ENCODE assay signal across 10 cellular contexts in genomic region chr16:50315346-50315997, GRCh38. TPM values are rescaled to one million over a fixed set of nuclear protein-coding genes. Genes with fewer than 3 reads are reported as not detected.
DNase-seq lines count a peak whose midpoint lies in the region; ATAC-seq, FAIRE-seq and TF ChIP-seq lines count a peak whose summit lies in the region.
"Had no signal": no experiment of that assay in that cellular context is flagged by ENCODE, and none has a peak within 500 bp of the region (broad histone marks: within the 10 kb centered on the region; RNA-seq: fewer than 3 reads in every experiment).

No MANE protein-coding gene starts in this region.

- H3K36me3 Mint-ChIP-seq in CD8-positive, alpha-beta memory T cell: peaks cover 4 to 88% (median 29%) of the 10 kb centered on the region in 3 donors
- H3K36me3 Mint-ChIP-seq in T-cell: peaks cover 57% of the 10 kb centered on the region

- FAIRE-seq in RCC 7860 (lab: Jason Lieb, UNC): no peak

- intact Hi-C loops in dorsolateral prefrontal cortex (cut with DNase I): no loop called here
- intact Hi-C loops in posterior cingulate gyrus (cut with DNase I): no loop called here
- intact Hi-C loops in upper lobe of right lung (cut with DNase I): no loop called here

- no peaks in the 10 kb centered on the region for H3K27me3 ChIP-seq in CD8-positive, alpha-beta memory T cell (ENCODE audit: insufficient read depth, low read length, poor library complexity, severe bottlenecking)
- H3K27me3 ChIP-seq in dorsolateral prefrontal cortex: no peaks in the 10 kb centered on the region
- no peaks in the 10 kb centered on the region for H3K27me3 ChIP-seq in upper lobe of right lung

- H3K4me3 Mint-ChIP-seq in CD8-positive, alpha-beta memory T cell: no peak overlapping the region
- no peak overlapping the region for H3K4me3 Mint-ChIP-seq in T-cell

- H3K4me1 Mint-ChIP-seq in CD8-positive, alpha-beta memory T cell: peaks cover 16 to 35% (median 24%) of the 10 kb centered on the region in 3 donors
- peaks cover 14 to 45% (median 35%) of the 10 kb centered on the region in 3 donors for H3K4me1 Mint-ChIP-seq in T-cell

- no peak overlapping the region for H3K27ac ChIP-seq in CD8-positive, alpha-beta memory T cell (ENCODE audit: low read depth, low read length)
- H3K27ac ChIP-seq in dorsolateral prefrontal cortex: peak overlapping the region in 44 of 59 donors; percentile 8 to 82 (median 60)
- H3K27ac ChIP-seq in upper lobe of right lung: no peak overlapping the region

- no peak for DNase-seq in CD8-positive, alpha-beta memory T cell
- DNase-seq in T-cell (peak in 4 of 34 experiments; percentile 2 to 22 (median 8)), dorsolateral prefrontal cortex (peak in 5 of 10 donors; percentile 15 to 39 (median 32)), posterior cingulate gyrus (peak in 6 of 10 donors; percentile 7 to 67 (median 38)), RCC 7860 (ENCODE audit: low spot score) (no peak), hypothalamus (lab: John Stamatoyannopoulos, UW) (no peak), upper lobe of right lung (no peak)
- DNase-seq: amniotic stem cell, DMS 273 treated with DMSO at 0.1 percent for 48 hours, NCI-H2029 treated with DMSO at 0.1 percent for 48 hours had no signal

- peak overlapping the region in 6 of 8 donors; percentile 46 to 91 (median 67) for H3K27ac Mint-ChIP-seq in CD8-positive, alpha-beta memory T cell
- H3K27ac Mint-ChIP-seq in T-cell: peak overlapping the region; percentile 84 to 86

- H3K4me1 ChIP-seq in CD8-positive, alpha-beta memory T cell (ENCODE audit: insufficient read depth, low read length): peaks cover 14% of the 10 kb centered on the region
- H3K4me1 ChIP-seq in upper lobe of right lung: peaks cover 3% of the 10 kb centered on the region

- no peak overlapping the region for H3K4me3 ChIP-seq in CD8-positive, alpha-beta memory T cell (ENCODE audit: low read length)
- H3K4me3 ChIP-seq in dorsolateral prefrontal cortex (no peak overlapping the region), upper lobe of right lung (no peak overlapping the region)

- H3K9me3 Mint-ChIP-seq in CD8-positive, alpha-beta memory T cell: no peaks in the 10 kb centered on the region
- H3K9me3 Mint-ChIP-seq in T-cell: no peaks in the 10 kb centered on the region

- H3K9me3 ChIP-seq in CD8-positive, alpha-beta memory T cell (ENCODE audit: low read length): no peaks in the 10 kb centered on the region
- no peaks in the 10 kb centered on the region for H3K9me3 ChIP-seq in upper lobe of right lung

- no peak for ATAC-seq in T-cell (replicated peaks in 1 of 4)
- ATAC-seq in upper lobe of right lung: no peak

- CTCF ChIA-PET in CD8-positive, alpha-beta memory T cell (lab: Charles Lee): interaction anchor here (1.2 to 3.8 kb wide), 3 partner anchors 11 to 41 kb away, joined by 4 to 18 read pairs (median 15); no protein-coding TSS in a partner anchor
- CTCF ChIA-PET in T-cell (lab: Charles Lee): interaction anchor here in 1 of 2 donors (1.0 to 2.0 kb wide), 5 partner anchors 12 to 350 kb away, joined by 3 to 4 read pairs (median 3); no protein-coding TSS in a partner anchor

- H3K36me3 ChIP-seq in CD8-positive, alpha-beta memory T cell (ENCODE audit: insufficient read depth, low read length): peaks cover 73% of the 10 kb centered on the region
- H3K36me3 ChIP-seq in upper lobe of right lung: peaks cover 90% of the 10 kb centered on the region

- TF ChIP-seq CTCF in dorsolateral prefrontal cortex (IDR thresholded peaks at IDR 0.05 in 54 of 56, conservative IDR thresholded peaks at IDR 0.05 in 2 of 56; ENCODE audit: low read depth in 1 of 56, partially characterized antibody in 56 of 56) (no peak), upper lobe of right lung (IDR thresholded peaks at IDR 0.05) (no peak)

- no peaks in the 10 kb centered on the region for H3K27me3 Mint-ChIP-seq in CD8-positive, alpha-beta memory T cell
- no peaks in the 10 kb centered on the region for H3K27me3 Mint-ChIP-seq in T-cell

- POLR2A ChIA-PET in CD8-positive, alpha-beta memory T cell (lab: Charles Lee): no interaction called here
- POLR2A ChIA-PET in T-cell (lab: Charles Lee): interaction anchor here in 1 of 2 donors (0.7 to 1.1 kb wide), 2 partner anchors 11 to 39 kb away, joined by 3 to 4 read pairs; no protein-coding TSS in a partner anchor

RNA-seq across cellular contexts. Expression of gene ADCY7, which starts 49.1 kb away (rescaled TPM):
- 10 to 100 TPM; 76.6 to 83.4 TPM for total RNA-seq in CD8-positive, alpha-beta memory T cell
- polyA plus RNA-seq in CD8-positive, alpha-beta memory T cell: 88.1 TPM
- 100 to 1,000 TPM; 201 to 314 (median 278) TPM for total RNA-seq in T-cell
- total RNA-seq in dorsolateral prefrontal cortex: 10 to 100 TPM in 115 of 120 experiments, 1 to 10 TPM in 5; 6.5 to 45.5 (median 17.2) TPM
- total RNA-seq in upper lobe of right lung: 88.1 TPM

RNA-seq across cellular contexts. Expression of gene BRD7, which starts 53.3 kb away (rescaled TPM):
- 100 to 1,000 TPM; 101 to 103 TPM for total RNA-seq in CD8-positive, alpha-beta memory T cell
- 55.7 TPM for polyA plus RNA-seq in CD8-positive, alpha-beta memory T cell
- total RNA-seq in T-cell (100 to 1,000 TPM in 1 of 5 donors, 10 to 100 TPM in 4; 62.9 to 115 (median 75.4) TPM), dorsolateral prefrontal cortex (10 to 100 TPM; 39.0 to 87.8 (median 53.4) TPM), upper lobe of right lung (62.9 TPM)

Comparison
In these comparisons a context has a peak if more than half of its experiments do, and no peak if none do; other contexts are left out.
1. DNase-seq: peak in posterior cingulate gyrus (6 of 10); none in CD8-positive, alpha-beta memory T cell (0 of 5), RCC 7860 (single experiment), hypothalamus (0 of 51) and upper lobe of right lung (single experiment).
2. H3K27ac ChIP-seq: peak in dorsolateral prefrontal cortex (44 of 59); none in CD8-positive, alpha-beta memory T cell (single experiment) and upper lobe of right lung (single experiment).